Comparison of ENCODE assay signal across 29 cellular contexts in genomic region chr4:39924014-39924413, GRCh38. TPM values are rescaled to one million over a fixed set of nuclear protein-coding genes. Genes with fewer than 3 reads are reported as not detected.
DNase-seq lines count a peak whose midpoint lies in the region; ATAC-seq and TF ChIP-seq lines count a peak whose summit lies in the region.
"Had no signal": no experiment of that assay in that cellular context is flagged by ENCODE, and none has a peak within 500 bp of the region (broad histone marks: within the 10 kb centered on the region; RNA-seq: fewer than 3 reads in every experiment).

No MANE protein-coding gene starts in this region.

- TF ChIP-seq CTCF in CD4-positive, alpha-beta T cell (IDR thresholded peaks at IDR 0.05) = no peak
- no peak for TF ChIP-seq CTCF in nephron (IDR thresholded peaks at IDR 0.05; ENCODE audit: unreplicated experiment in 3 of 3)

- DNase-seq in activated CD8-positive, alpha-beta memory T cell treated with anti-CD3 and anti-CD28 coated beads, Interleukin-2, amount 10 ng/mL, durations not matched to agents 7 days and 5 days = no peak
- no peak for DNase-seq in activated CD8-positive, alpha-beta memory T cell treated with anti-CD3 and anti-CD28 coated beads, Interleukin-2, amount 50 U/mL, for 48 hours
- DNase-seq in CD4-positive, alpha-beta T cell = no peak
- DNase-seq in activated naive CD4-positive, alpha-beta T cell treated with anti-CD3 and anti-CD28 coated beads, Interleukin-2, amount 50 U/mL, for 72 hours (ENCODE audit: low spot score in 2 of 2) = no peak
- DNase-seq in amygdala (lab: John Stamatoyannopoulos, UW) = no peak
- DNase-seq: activated CD4-positive, alpha-beta T cell treated with anti-CD3 and anti-CD28 coated beads for 4 hours; activated CD8-positive, alpha-beta memory T cell treated with anti-CD3 and anti-CD28 coated beads, Interleukin-2, amount 50 U/mL, for 4 hours; activated effector memory CD4-positive, alpha-beta T cell treated with anti-CD3 and anti-CD28 coated beads, Interleukin-2, amount 50 U/mL, for 16 hours; AML-193; anterior cingulate cortex; colonic mucosa; effector CD8-positive, alpha-beta T cell; heart left ventricle; mammary epithelial cell; NCI-H1092; NCI-H187 treated with DMSO at 0.1 percent for 48 hours; NCI-H524; NK-92 treated with Interleukin-12 subunit alpha and Interleukin-12 subunit beta, amount 100 ng/mL, for 24 hours; occipital lobe; PC-9; T-helper 2 cell had no signal

- H3K27ac Mint-ChIP-seq in activated CD8-positive, alpha-beta memory T cell treated with anti-CD3 and anti-CD28 coated beads, Interleukin-2, amount 10 ng/mL, durations not matched to agents 7 days and 5 days = peak overlapping the region; percentile 26
- peak overlapping the region; percentile 12 for H3K27ac Mint-ChIP-seq in CD4-positive, alpha-beta T cell
- peak overlapping the region; percentile 26 to 32 for H3K27ac Mint-ChIP-seq in activated naive CD4-positive, alpha-beta T cell treated with anti-CD3 and anti-CD28 coated beads, Interleukin-2, amount 50 U/mL, for 72 hours
- H3K27ac Mint-ChIP-seq in nephron = peak overlapping the region in 2 of 3 experiments; percentile 38 to 57

- CTCF ChIA-PET in activated CD8-positive, alpha-beta memory T cell treated with anti-CD3 and anti-CD28 coated beads, Interleukin-2, amount 10 ng/mL, durations not matched to agents 7 days and 5 days (lab: Charles Lee) = no interaction called here
- CTCF ChIA-PET in CD4-positive, alpha-beta T cell (lab: Charles Lee) = no interaction called here

- H3K27ac ChIP-seq in CD4-positive, alpha-beta T cell (ENCODE audit: low read depth, low read length) = no peak overlapping the region
- H3K27ac ChIP-seq: A549, colonic mucosa, heart left ventricle, tibial nerve had no signal

- peaks cover 10% of the 10 kb centered on the region for H3K4me1 Mint-ChIP-seq in activated CD8-positive, alpha-beta memory T cell treated with anti-CD3 and anti-CD28 coated beads, Interleukin-2, amount 10 ng/mL, durations not matched to agents 7 days and 5 days
- peaks cover 12% of the 10 kb centered on the region for H3K4me1 Mint-ChIP-seq in CD4-positive, alpha-beta T cell (ENCODE audit: low read depth)
- no peaks in the 10 kb centered on the region for H3K4me1 Mint-ChIP-seq in nephron

- H3K27me3 Mint-ChIP-seq in activated CD8-positive, alpha-beta memory T cell treated with anti-CD3 and anti-CD28 coated beads, Interleukin-2, amount 10 ng/mL, durations not matched to agents 7 days and 5 days = no peaks in the 10 kb centered on the region
- no peaks in the 10 kb centered on the region for H3K27me3 Mint-ChIP-seq in CD4-positive, alpha-beta T cell
- H3K27me3 Mint-ChIP-seq in nephron (ENCODE audit: low read depth) = no peaks in the 10 kb centered on the region

- POLR2A ChIA-PET in CD4-positive, alpha-beta T cell (lab: Charles Lee) = interaction anchor here (0.6 kb wide), 1 partner anchor 46 kb away, joined by 3 read pairs; no protein-coding TSS in a partner anchor

- H3K9me3 ChIP-seq in CD4-positive, alpha-beta T cell (ENCODE audit: control insufficient read depth, low read length) = no peaks in the 10 kb centered on the region
- H3K9me3 ChIP-seq: A549, colonic mucosa, HAP-1, heart left ventricle, tibial nerve had no signal

- no peaks in the 10 kb centered on the region for H3K9me3 Mint-ChIP-seq in activated CD8-positive, alpha-beta memory T cell treated with anti-CD3 and anti-CD28 coated beads, Interleukin-2, amount 10 ng/mL, durations not matched to agents 7 days and 5 days (ENCODE audit: low read depth)
- H3K9me3 Mint-ChIP-seq in CD4-positive, alpha-beta T cell = no peaks in the 10 kb centered on the region
- H3K9me3 Mint-ChIP-seq in activated naive CD4-positive, alpha-beta T cell treated with anti-CD3 and anti-CD28 coated beads, Interleukin-2, amount 50 U/mL, for 72 hours = no peaks in the 10 kb centered on the region
- H3K9me3 Mint-ChIP-seq in nephron = no peaks in the 10 kb centered on the region

- no peak for ATAC-seq in activated CD8-positive, alpha-beta memory T cell treated with anti-CD3 and anti-CD28 coated beads, Interleukin-2, amount 10 ng/mL, durations not matched to agents 7 days and 5 days
- ATAC-seq in CD4-positive, alpha-beta T cell (ENCODE audit: poor library complexity) = no peak
- ATAC-seq in activated naive CD4-positive, alpha-beta T cell treated with anti-CD3 and anti-CD28 coated beads, Interleukin-2, amount 50 U/mL, for 72 hours = no peak
- ATAC-seq in HG03432 (IDR thresholded peaks at IDR 0.05; ENCODE audit: unreplicated experiment) (no peak), GM18519 (IDR thresholded peaks at IDR 0.05; ENCODE audit: low FRiP score, unreplicated experiment) (no peak)
- ATAC-seq: A549, heart left ventricle, Right ventricle myocardium inferior, SK-N-SH treated with all-trans-retinoic acid at 6 μM for 48 hours had no signal

- H3K27me3 ChIP-seq in CD4-positive, alpha-beta T cell (ENCODE audit: control insufficient read depth, insufficient read depth, low read length) = no peaks in the 10 kb centered on the region
- H3K27me3 ChIP-seq: colonic mucosa, heart left ventricle, tibial nerve had no signal

- H3K4me3 Mint-ChIP-seq in activated CD8-positive, alpha-beta memory T cell treated with anti-CD3 and anti-CD28 coated beads, Interleukin-2, amount 10 ng/mL, durations not matched to agents 7 days and 5 days = no peak overlapping the region
- no peak overlapping the region for H3K4me3 Mint-ChIP-seq in CD4-positive, alpha-beta T cell
- H3K4me3 Mint-ChIP-seq in nephron = no peak overlapping the region

- intact Hi-C loops in CD4-positive, alpha-beta T cell (cut with DNase I, micrococcal nuclease) = no loop called here

- peaks cover 39% of the 10 kb centered on the region for H3K36me3 Mint-ChIP-seq in activated CD8-positive, alpha-beta memory T cell treated with anti-CD3 and anti-CD28 coated beads, Interleukin-2, amount 10 ng/mL, durations not matched to agents 7 days and 5 days
- H3K36me3 Mint-ChIP-seq in CD4-positive, alpha-beta T cell (ENCODE audit: low read depth) = peaks cover 76% of the 10 kb centered on the region
- peaks cover 7 to 16% of the 10 kb centered on the region in 2 donors for H3K36me3 Mint-ChIP-seq in activated naive CD4-positive, alpha-beta T cell treated with anti-CD3 and anti-CD28 coated beads, Interleukin-2, amount 50 U/mL, for 72 hours
- H3K36me3 Mint-ChIP-seq in nephron (ENCODE audit: low read depth) = peaks cover 47% of the 10 kb centered on the region

RNA-seq across cellular contexts. Expression of gene PDS5A, which starts 53.7 kb away (rescaled TPM):
- total RNA-seq in activated CD8-positive, alpha-beta memory T cell treated with anti-CD3 and anti-CD28 coated beads, Interleukin-2, amount 10 ng/mL, durations not matched to agents 7 days and 5 days = 100 to 1,000 TPM; 115 to 116 TPM
- 10 to 100 TPM; 80.0 to 80.6 TPM for total RNA-seq in CD4-positive, alpha-beta T cell
- total RNA-seq in activated naive CD4-positive, alpha-beta T cell treated with anti-CD3 and anti-CD28 coated beads, Interleukin-2, amount 50 U/mL, for 72 hours = 100 to 1,000 TPM in 1 of 2 donors, 10 to 100 TPM in 1; 95.7 to 105 TPM
